Comparison of ENCODE assay signal across 10 cellular contexts in genomic region chr4:69832326-69833030, GRCh38. TPM values are rescaled to one million over a fixed set of nuclear protein-coding genes. Genes with fewer than 3 reads are reported as not detected.
A peak's percentile ranks its signal among the peaks of the same experiment; 100 is the strongest.
DNase-seq lines count a peak whose midpoint lies in the region; ATAC-seq, FAIRE-seq and TF ChIP-seq lines count a peak whose summit lies in the region.
"Had no signal": no experiment of that assay in that cellular context is flagged by ENCODE, and none has a peak within 500 bp of the region (broad histone marks: within the 10 kb centered on the region; RNA-seq: fewer than 3 reads in every experiment).

No MANE protein-coding gene starts in this region.

- H2AFZ ChIP-seq in GM12878 (ENCODE audit: control insufficient read depth, low read depth, low read length), result peak overlapping the region; percentile 81; the same call in 1 of the 2 replicates

- H3K4me2 ChIP-seq in GM12878 (ENCODE audit: control insufficient read depth, insufficient read depth), result peak overlapping the region; percentile 49; the same call in 1 of the 2 replicates

- H3K9ac ChIP-seq in GM12878 (ENCODE audit: control insufficient read depth, insufficient read depth, low read length), result no peak overlapping the region

- RAD21 ChIA-PET in GM12878 (lab: Charles Lee; ENCODE audit: unreplicated experiment), result interaction anchor here (1.2 to 1.3 kb wide), 2 partner anchors 48 to 55 kb away, joined by 3 read pairs; no protein-coding TSS in a partner anchor

- TF ChIP-seq CTCF in GM12878 (IDR thresholded peaks at IDR 0.05 in 2 of 3, conservative IDR thresholded peaks at IDR 0.05 in 1 of 3; ENCODE audit: control insufficient read depth in 2 of 3, extremely low read depth in 1 of 3, insufficient read depth in 1 of 3, low read depth in 3 of 3, low read length in 3 of 3) (no peak), heart left ventricle (IDR thresholded peaks at IDR 0.05) (no peak)
- no peak for TF ChIP-seq CTCF in CD8-positive, alpha-beta T cell (IDR thresholded peaks at IDR 0.05)

- H3K9me3 Mint-ChIP-seq in activated naive CD4-positive, alpha-beta T cell treated with anti-CD3 and anti-CD28 coated beads, Interleukin-2, amount 10 ng/mL, durations not matched to agents 7 days and 5 days, result peaks cover 4% of the 10 kb centered on the region
- no peaks in the 10 kb centered on the region for H3K9me3 Mint-ChIP-seq in CD8-positive, alpha-beta T cell
- H3K9me3 Mint-ChIP-seq: stimulated activated naive CD8-positive, alpha-beta T cell treated with anti-CD3 and anti-CD28 coated beads, Interleukin-15, Interleukin-2, amounts not matched to agents 100 ng/mL and 50 ng/mL, for 24 hours had no signal

- no peak for FAIRE-seq in GM12878 (lab: Jason Lieb, UNC)

- H3K27me3 Mint-ChIP-seq in activated naive CD4-positive, alpha-beta T cell treated with anti-CD3 and anti-CD28 coated beads, Interleukin-2, amount 10 ng/mL, durations not matched to agents 7 days and 5 days, result no peaks in the 10 kb centered on the region
- H3K27me3 Mint-ChIP-seq in CD8-positive, alpha-beta T cell (ENCODE audit: low read depth), result no peaks in the 10 kb centered on the region

- in situ Hi-C loops in GM12878 (cut with MboI), result loop anchor here (25.0 kb wide), 1 partner anchor 1195 kb away; no protein-coding TSS in a partner anchor

- TF ChIP-seq EP300 in GM12878 (IDR thresholded peaks at IDR 0.05; ENCODE audit: borderline replicate concordance in 1 of 2, control insufficient read depth in 1 of 2, low read depth in 2 of 2, low read length in 2 of 2), result no peak

- WGBS in GM12878 (ENCODE audit: insufficient coverage, insufficient replicate concordance, low lambda C conversion rate, missing lambda C conversion rate), result 33% methylated on average over 10 of the region's 10 CpGs
- 69 to 76% (median 75%) methylated on average over 10 of the region's 10 CpGs for WGBS in heart left ventricle, 4 donors

- peak; percentile 63 for ATAC-seq in GM18909 (IDR thresholded peaks at IDR 0.05; ENCODE audit: poor library complexity, unreplicated experiment)
- peak; percentile 33 for ATAC-seq in HG03159 (IDR thresholded peaks at IDR 0.05; ENCODE audit: unreplicated experiment)
- ATAC-seq in GM12878, result peak; percentile 74
- ATAC-seq in CD8-positive, alpha-beta T cell, result no peak
- no peak for ATAC-seq in heart left ventricle

- intact Hi-C loops in GM12878 (cut with micrococcal nuclease; ENCODE audit: unreplicated experiment), result no loop called here
- intact Hi-C loops in CD8-positive, alpha-beta T cell (cut with DNase I, micrococcal nuclease), result no loop called here
- intact Hi-C loops in heart left ventricle (cut with DNase I), result no loop called here

- no peaks in the 10 kb centered on the region for H3K36me3 Mint-ChIP-seq in activated naive CD4-positive, alpha-beta T cell treated with anti-CD3 and anti-CD28 coated beads, Interleukin-2, amount 10 ng/mL, durations not matched to agents 7 days and 5 days
- H3K36me3 Mint-ChIP-seq in CD8-positive, alpha-beta T cell, result no peaks in the 10 kb centered on the region

- no peaks in the 10 kb centered on the region for H3K79me2 ChIP-seq in GM12878 (ENCODE audit: control insufficient read depth, insufficient read depth, low read length)

- H3K4me1 ChIP-seq in GM12878 (ENCODE audit: control insufficient read depth, insufficient read depth, low read length) (peaks cover 19% of the 10 kb centered on the region), heart left ventricle (peaks cover 0 to 12% (median 0%) of the 10 kb centered on the region in 12 donors)
- H3K4me1 ChIP-seq in CD8-positive, alpha-beta T cell (ENCODE audit: insufficient read depth, low read length), result peaks cover 8% of the 10 kb centered on the region

- H3K36me3 ChIP-seq in GM12878 (ENCODE audit: control insufficient read depth in 2 of 2, insufficient read depth in 2 of 2, low read length in 1 of 2) (no peaks in the 10 kb centered on the region), heart left ventricle (no peaks in the 10 kb centered on the region)
- no peaks in the 10 kb centered on the region for H3K36me3 ChIP-seq in CD8-positive, alpha-beta T cell (ENCODE audit: insufficient read depth, low read length)

- H3K4me3 ChIP-seq in GM12878, result no peak overlapping the region
- no peak overlapping the region for H3K4me3 ChIP-seq in CD8-positive, alpha-beta T cell (ENCODE audit: low read depth, low read length)
- H3K4me3 ChIP-seq in heart left ventricle, result no peak overlapping the region

- H3K27ac ChIP-seq in GM12878 (ENCODE audit: control insufficient read depth, insufficient read depth) (no peak overlapping the region), heart left ventricle (peak overlapping the region in 1 of 12 donors; percentile 82)
- H3K27ac ChIP-seq in CD8-positive, alpha-beta T cell (ENCODE audit: low read depth, low read length), result no peak overlapping the region

- SMC1A ChIA-PET in GM12878 (lab: Charles Lee; ENCODE audit: uncharacterized antibody, unreplicated experiment), result interaction anchor here (1.1 to 4.6 kb wide), 5 partner anchors 10 to 110 kb away, joined by 3 to 21 read pairs (median 11); no protein-coding TSS in a partner anchor

- CTCF ChIA-PET in GM12878 (lab: Yijun Ruan, JAX), result interaction anchor here (1.0 to 3.3 kb wide), 4 partner anchors 9 to 64 kb away, joined by 3 to 15 read pairs (median 4); no protein-coding TSS in a partner anchor
- CTCF ChIA-PET in activated naive CD4-positive, alpha-beta T cell treated with anti-CD3 and anti-CD28 coated beads, Interleukin-2, amount 10 ng/mL, durations not matched to agents 7 days and 5 days (lab: Charles Lee), result no interaction called here
- CTCF ChIA-PET in CD8-positive, alpha-beta T cell (lab: Charles Lee), result no interaction called here

- H3K27me3 ChIP-seq in GM12878 (replicated peaks in 1 of 2; ENCODE audit: control insufficient read depth in 2 of 2, insufficient read depth in 2 of 2, low read length in 1 of 2), result no peaks in the 10 kb centered on the region
- H3K27me3 ChIP-seq in CD8-positive, alpha-beta T cell (ENCODE audit: insufficient read depth, low read length), result no peaks in the 10 kb centered on the region
- H3K27me3 ChIP-seq in heart left ventricle, result no peaks in the 10 kb centered on the region

- no peak for DNase-seq in GM12878 (ENCODE audit: low read depth, low spot score)
- peak; percentile 85 for DNase-seq in renal cortical epithelial cell (ENCODE audit: low read depth)
- DNase-seq in activated naive CD4-positive, alpha-beta T cell treated with anti-CD3 and anti-CD28 coated beads, Interleukin-2, amount 10 ng/mL, durations not matched to agents 7 days and 5 days, result no peak
- no peak for DNase-seq in stimulated activated CD8-positive, alpha-beta memory T cell treated with anti-CD3 and anti-CD28 coated beads, Interleukin-4, amount 100 ng/mL, for 48 hours
- no peak for DNase-seq in CD8-positive, alpha-beta T cell
- no peak for DNase-seq in heart left ventricle
- DNase-seq: activated naive CD4-positive, alpha-beta T cell treated with anti-CD3 and anti-CD28 coated beads, Interleukin-2, amount 50 U/mL, for 16 hours had no signal

- peaks cover 15% of the 10 kb centered on the region for H3K4me1 Mint-ChIP-seq in activated naive CD4-positive, alpha-beta T cell treated with anti-CD3 and anti-CD28 coated beads, Interleukin-2, amount 10 ng/mL, durations not matched to agents 7 days and 5 days
- H3K4me1 Mint-ChIP-seq in CD8-positive, alpha-beta T cell (ENCODE audit: low read depth), result peaks cover 18% of the 10 kb centered on the region

- H3K4me3 Mint-ChIP-seq in activated naive CD4-positive, alpha-beta T cell treated with anti-CD3 and anti-CD28 coated beads, Interleukin-2, amount 10 ng/mL, durations not matched to agents 7 days and 5 days, result no peak overlapping the region
- H3K4me3 Mint-ChIP-seq in CD8-positive, alpha-beta T cell, result no peak overlapping the region

- TF ChIP-seq RAD21 in GM12878 (IDR thresholded peaks at IDR 0.05; ENCODE audit: insufficient read depth, low read depth, low read length), result no peak

- H3K9me3 ChIP-seq in GM12878 (replicated peaks; ENCODE audit: control insufficient read depth, insufficient read depth, low read length), result no peaks in the 10 kb centered on the region; the same call in 2 of the 3 replicates
- H3K9me3 ChIP-seq in CD8-positive, alpha-beta T cell (ENCODE audit: low read length), result no peaks in the 10 kb centered on the region
- H3K9me3 ChIP-seq in heart left ventricle, result no peaks in the 10 kb centered on the region

- H3K27ac Mint-ChIP-seq in activated naive CD4-positive, alpha-beta T cell treated with anti-CD3 and anti-CD28 coated beads, Interleukin-2, amount 10 ng/mL, durations not matched to agents 7 days and 5 days, result no peak overlapping the region
- H3K27ac Mint-ChIP-seq in CD8-positive, alpha-beta T cell, result no peak overlapping the region

- BruUV-seq in GM12878 (replicated peaks; lab: Mats Ljungman, UMichigan), result no TSS peak

- no peaks in the 10 kb centered on the region for H4K20me1 ChIP-seq in GM12878 (ENCODE audit: control insufficient read depth, insufficient read depth)

- POLR2A ChIA-PET in GM12878 (lab: Charles Lee), result interaction anchor here (1.9 kb wide), 1 partner anchor 12 kb away, joined by 7 read pairs; no protein-coding TSS in a partner anchor
- POLR2A ChIA-PET in CD8-positive, alpha-beta T cell (lab: Charles Lee), result no interaction called here

- TF ChIP-seq POLR2A in GM12878 (IDR thresholded peaks at IDR 0.05; ENCODE audit: low read depth, low read length) (no peak), heart left ventricle (IDR thresholded peaks at IDR 0.05) (no peak)

TF ChIP-seq in GM12878, 131 proteins besides CTCF, POLR2A, EP300 and RAD21 (continues in another document):
- TF ChIP-seq NR2F1 (conservative IDR thresholded peaks at IDR 0.05), result peak; percentile 33; the same call in 1 of the 2 replicates
- TF ChIP-seq YBX1 (IDR thresholded peaks at IDR 0.05), result no peak

RNA-seq across cellular contexts. Expression of gene SULT1E1, which starts 27.5 kb away (rescaled TPM):
- total RNA-seq in GM12878 (2013; cell fraction: nucleolus; rRNA removed), result not detected in 2 replicates
- total RNA-seq in GM12878 (2014; rRNA removed), result not detected in 2 replicates
- total RNA-seq in GM12878 (2014; rRNA removed; fragmentation: Illumina TruSeq; extraction: Trizol), result not detected in 2 replicates
- total RNA-seq in GM12878 (2021), result not detected in 2 replicates
- not detected for polyA plus RNA-seq in GM12878 (2011; ENCODE audit: low read depth)
- not detected in 2 replicates for polyA plus RNA-seq in GM12878 (2011; rRNA removed)
- not detected in 2 replicates for polyA plus RNA-seq in GM12878 (2011; cell fraction: cytosol; rRNA removed)
- not detected in 2 replicates for polyA plus RNA-seq in GM12878 (2011; cell fraction: nucleus; rRNA removed)
- not detected in 2 replicates for polyA plus RNA-seq in GM12878 (2012)
- not detected in 2 replicates for polyA plus RNA-seq in GM12878 (2014; fragmentation: Illumina TruSeq; extraction: Trizol)
- polyA plus RNA-seq in GM12878 (2014; fragmentation: Nextera tagmentation; extraction: Ambion mirVana), result not detected
- polyA plus RNA-seq in GM12878 (2014; rRNA removed), result not detected in 2 replicates
- not detected for polyA plus RNA-seq in GM12878 (2016; fragmentation: Nextera tagmentation; extraction: Ambion mirVana)
- polyA minus RNA-seq in GM12878 (2011; rRNA and poly(A)+ RNA removed), result not detected in 2 replicates
- not detected in 2 replicates for polyA minus RNA-seq in GM12878 (2011; cell fraction: cytosol; rRNA and poly(A)+ RNA removed)
- not detected in 2 replicates for polyA minus RNA-seq in GM12878 (2011; cell fraction: nucleus; rRNA and poly(A)+ RNA removed)
- 0.30 TPM in 1 of 2 replicates, not detected in the other for total RNA-seq in renal cortical epithelial cell
- not detected for total RNA-seq in CD8-positive, alpha-beta T cell
- total RNA-seq in heart left ventricle, result not detected
- not detected for polyA plus RNA-seq in heart left ventricle

Comparison
In these comparisons a context has a peak if more than half of its experiments do, and no peak if none do; other contexts are left out.
1. ATAC-seq: peak in GM18909 (single experiment), HG03159 (single experiment) and GM12878 (single experiment); none in CD8-positive, alpha-beta T cell (single experiment) and heart left ventricle (0 of 4).